ENCODE assay signal across 8 cellular contexts in genomic region chr7:5494683-5495561, GRCh38.
DNase-seq lines count a peak whose midpoint lies in the region; ATAC-seq and TF ChIP-seq lines count a peak whose summit lies in the region.

No MANE protein-coding gene starts in this region.

- DNase-seq in GM04504 (ENCODE audit: low read depth) (peak; percentile 48), NCI-H2107 (lab: John Stamatoyannopoulos, UW) (peak; percentile 61), brain microvascular endothelial cell (peak; percentile 59), inferior parietal cortex (ENCODE audit: extremely low spot score) (peak; percentile 82)
- DNase-seq in stimulated activated CD4-positive, alpha-beta T cell treated with anti-CD3 and anti-CD28 coated beads, Interleukin-12 subunit alpha, Interleukin-12 subunit beta, amount 100 ng/mL, for 4 hours = peak; percentile 77

- in situ Hi-C loops in brain microvascular endothelial cell (cut with HindIII; ENCODE audit: low pct_ligation_motif_present, low sequenced_read_pairs) = no loop called here

- H3K4me3 ChIP-seq in brain microvascular endothelial cell (ENCODE audit: low read depth, low read length) = no peak overlapping the region

- TF ChIP-seq CTCF in VCaP (conservative IDR thresholded peaks at IDR 0.05) = peak; percentile 95
- peak; percentile 97 for TF ChIP-seq CTCF in brain microvascular endothelial cell (IDR thresholded peaks at IDR 0.05; ENCODE audit: low read depth, low read length, missing control alignments)

- peaks cover 22% of the 10 kb centered on the region for H3K36me3 ChIP-seq in brain microvascular endothelial cell (replicated peaks)

- peak overlapping the region; percentile 22; the same call in 1 of the 2 replicates for H3K27ac ChIP-seq in VCaP
- H3K27ac ChIP-seq in brain microvascular endothelial cell = no peak overlapping the region

- no peaks in the 10 kb centered on the region for H3K27me3 ChIP-seq in brain microvascular endothelial cell (replicated peaks)

- ATAC-seq in HG02763 (IDR thresholded peaks at IDR 0.05; ENCODE audit: unreplicated experiment) (peak; percentile 78), HG03045 (IDR thresholded peaks at IDR 0.05; ENCODE audit: unreplicated experiment) (no peak)
